ENCODE assay signal across 25 cellular contexts in genomic region chr10:36681751-36682633, GRCh38.
DNase-seq lines count a peak whose midpoint lies in the region; ATAC-seq, FAIRE-seq and TF ChIP-seq lines count a peak whose summit lies in the region.
"Had no signal": no experiment of that assay in that cellular context is flagged by ENCODE, and none has a peak within 500 bp of the region (broad histone marks: within the 10 kb centered on the region; RNA-seq: fewer than 3 reads in every experiment).

No MANE protein-coding gene starts in this region.

- H3K4me1 ChIP-seq in left lung: no peaks in the 10 kb centered on the region
- H3K4me1 ChIP-seq: BLaER1 treated with 17β-estradiol and CSF1 and Interleukin-3, amounts not matched to agents 10 nM and 100 nM; lower lobe of right lung; thyroid gland had no signal

- TF ChIP-seq CTCF in left lung (IDR thresholded peaks at IDR 0.05): no peak

- H3K36me3 ChIP-seq in H7 (replicated peaks; ENCODE audit: control insufficient read depth, insufficient read depth, low read length): no peaks in the 10 kb centered on the region
- H3K36me3 ChIP-seq in left lung: no peaks in the 10 kb centered on the region
- H3K36me3 ChIP-seq: BLaER1 treated with 17β-estradiol and CSF1 and Interleukin-3, amounts not matched to agents 10 nM and 100 nM; heart right ventricle; lower lobe of right lung; thyroid gland had no signal

- H3K9me3 ChIP-seq in left lung: no peaks in the 10 kb centered on the region
- H3K9me3 ChIP-seq: BLaER1 treated with 17β-estradiol and CSF1 and Interleukin-3, amounts not matched to agents 10 nM and 100 nM; heart right ventricle; lower lobe of right lung; thyroid gland had no signal

- H3K27me3 ChIP-seq in H7 (ENCODE audit: control insufficient read depth, insufficient read depth, low read length) (no peaks in the 10 kb centered on the region), left lung (no peaks in the 10 kb centered on the region)
- H3K27me3 ChIP-seq: BLaER1 treated with 17β-estradiol and CSF1 and Interleukin-3, amounts not matched to agents 10 nM and 100 nM; heart right ventricle; thyroid gland had no signal

- DNase-seq in A172 (ENCODE audit: low spot score): peak; percentile 73
- peak; percentile 31 for DNase-seq in H7
- DNase-seq in left kidney (ENCODE audit: low read depth, low spot score): peak; percentile 54
- DNase-seq in middle frontal gyrus (ENCODE audit: extremely low spot score, low spot score): no peak
- DNase-seq in left ventricle myocardium superior: no peak
- no peak for DNase-seq in left lung
- no peak for DNase-seq in amniotic stem cell (lab: John Stamatoyannopoulos, UW)
- DNase-seq: activated naive CD4-positive, alpha-beta T cell treated with anti-CD3 and anti-CD28 coated beads, Interleukin-2, amount 50 U/mL, for 16 hours; activated T-cell treated with anti-CD3 and anti-CD28 coated beads, Interleukin-2, amount 50 U/mL, for 48 hours; anterior cingulate cortex; Calu3; foreskin fibroblast; heart right ventricle; HFFc6; Karpas-422; lower lobe of right lung; NCI-H187 treated with DMSO at 0.1 percent for 48 hours; NCI-H748 treated with DMSO at 0.1 percent for 48 hours; nucleus accumbens; SHP77; stimulated activated CD4-positive, alpha-beta T cell treated with anti-CD3 and anti-CD28 coated beads, Interleukin-4, amount 100 ng/mL, for 4 hours; thyroid gland had no signal

- H3K27ac ChIP-seq in left lung: no peak overlapping the region
- H3K27ac ChIP-seq: BLaER1 treated with 17β-estradiol and CSF1 and Interleukin-3, amounts not matched to agents 10 nM and 100 nM; epithelial cell of prostate; heart right ventricle; lower lobe of right lung; thyroid gland had no signal

- FAIRE-seq in TTC549 (lab: Jason Lieb, UNC): peak; percentile 97

- H3K4me3 ChIP-seq in H7 (ENCODE audit: insufficient read depth, low read depth, low read length): no peak overlapping the region
- H3K4me3 ChIP-seq in left lung: no peak overlapping the region
- H3K4me3 ChIP-seq: BLaER1 treated with 17β-estradiol and CSF1 and Interleukin-3, amounts not matched to agents 10 nM and 100 nM; heart right ventricle; lower lobe of right lung; thyroid gland had no signal

- intact Hi-C loops in left ventricle myocardium superior (cut with micrococcal nuclease) (no loop called here), left lung (cut with DNase I) (no loop called here)

- ATAC-seq in left ventricle myocardium superior (no peak), left lung (no peak)
- ATAC-seq: heart right ventricle, lower lobe of right lung had no signal

Comparison
In these comparisons a context has a peak if more than half of its experiments do, and no peak if none do; other contexts are left out.
1. DNase-seq: peak in A172 (single experiment), H7 (single experiment) and left kidney (single experiment); none in middle frontal gyrus (single experiment), left ventricle myocardium superior (single experiment), left lung (0 of 2) and amniotic stem cell (single experiment).